Comparison of ENCODE assay signal across 8 cellular contexts in the genomic region with DNA sequence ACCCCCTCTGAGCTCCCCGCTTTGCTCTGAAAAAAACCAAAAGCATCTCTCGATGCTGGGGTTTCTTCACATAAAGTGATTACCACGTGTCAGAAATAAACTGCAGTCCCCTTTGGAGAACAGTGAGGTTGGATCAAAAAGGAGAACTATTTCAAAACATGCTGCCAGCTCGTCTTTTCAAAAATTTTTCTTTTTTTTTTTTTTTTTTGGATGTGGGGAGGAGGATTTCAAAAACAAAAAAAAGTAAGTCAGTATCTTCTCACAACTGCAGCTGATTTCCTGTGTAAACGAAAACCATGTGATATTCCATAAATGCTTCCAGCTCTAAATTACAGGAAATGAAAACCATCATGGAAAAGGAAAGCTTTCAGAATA.
DNase-seq lines count a peak whose midpoint lies in the region; ATAC-seq and TF ChIP-seq lines count a peak whose summit lies in the region.

No MANE protein-coding gene starts in this region.

- H3K27ac ChIP-seq in Peyer's patch: peak overlapping the region; percentile 77 to 98 (median 80)

- H3K4me3 Mint-ChIP-seq in endothelial cell (ENCODE audit: unreplicated experiment): peak overlapping the region; percentile 83
- H3K4me3 Mint-ChIP-seq in naive B cell: peak overlapping the region; percentile 70 to 95 (median 85)

- no peaks in the 10 kb centered on the region for H3K27me3 ChIP-seq in Peyer's patch

- in situ Hi-C loops in G401 (cut with HindIII; ENCODE audit: low sequenced_read_pairs): no loop called here

- H3K9me3 Mint-ChIP-seq in endothelial cell (ENCODE audit: unreplicated experiment): no peaks in the 10 kb centered on the region
- no peaks in the 10 kb centered on the region for H3K9me3 Mint-ChIP-seq in naive B cell

- ATAC-seq in naive B cell (ENCODE audit: low read depth in 2 of 2) (peak; percentile 15 to 27), HG03469 (IDR thresholded peaks at IDR 0.05; ENCODE audit: unreplicated experiment) (no peak)

- H3K9me3 ChIP-seq in Peyer's patch: no peaks in the 10 kb centered on the region

- TF ChIP-seq POLR2A in Peyer's patch (IDR thresholded peaks at IDR 0.05): no peak

- DNase-seq in G401 (ENCODE audit: low spot score): peak; percentile 35
- no peak for DNase-seq in Peyer's patch
- no peak for DNase-seq in endothelial cell (ENCODE audit: low spot score)
- no peak for DNase-seq in naive B cell
- DNase-seq in HUDEP-2 (lab: John Stamatoyannopoulos, UW; ENCODE audit: unreplicated experiment in 76 of 76): no peak
- DNase-seq in activated effector memory CD4-positive, alpha-beta T cell treated with anti-CD3 and anti-CD28 coated beads, Interleukin-2, amount 50 U/mL, for 16 hours: no peak
- DNase-seq in HK-2 (ENCODE audit: unreplicated experiment): no peak

- H3K36me3 Mint-ChIP-seq in endothelial cell (ENCODE audit: low read depth, unreplicated experiment) (no peaks in the 10 kb centered on the region), naive B cell (peaks cover 0 to 2% of the 10 kb centered on the region in 2 donors)

- peaks cover 0 to 14% (median 2%) of the 10 kb centered on the region in 4 donors for H3K4me1 ChIP-seq in Peyer's patch

- peak overlapping the region; percentile 40 to 76 (median 58) for H3K4me3 ChIP-seq in Peyer's patch

- TF ChIP-seq CTCF in Peyer's patch (IDR thresholded peaks at IDR 0.05) (no peak), endothelial cell (IDR thresholded peaks at IDR 0.05; ENCODE audit: unreplicated experiment) (no peak)

- H3K27ac Mint-ChIP-seq in endothelial cell (ENCODE audit: unreplicated experiment): no peak overlapping the region
- no peak overlapping the region for H3K27ac Mint-ChIP-seq in naive B cell

- peaks cover 6% of the 10 kb centered on the region for H3K27me3 Mint-ChIP-seq in endothelial cell (ENCODE audit: unreplicated experiment)
- peaks cover 4 to 20% (median 18%) of the 10 kb centered on the region in 3 donors for H3K27me3 Mint-ChIP-seq in naive B cell

- peaks cover 26% of the 10 kb centered on the region for H3K4me1 Mint-ChIP-seq in endothelial cell (ENCODE audit: unreplicated experiment)
- peaks cover 10 to 14% (median 10%) of the 10 kb centered on the region in 3 donors for H3K4me1 Mint-ChIP-seq in naive B cell

- H3K36me3 ChIP-seq in Peyer's patch: no peaks in the 10 kb centered on the region
